In the genomic region with DNA sequence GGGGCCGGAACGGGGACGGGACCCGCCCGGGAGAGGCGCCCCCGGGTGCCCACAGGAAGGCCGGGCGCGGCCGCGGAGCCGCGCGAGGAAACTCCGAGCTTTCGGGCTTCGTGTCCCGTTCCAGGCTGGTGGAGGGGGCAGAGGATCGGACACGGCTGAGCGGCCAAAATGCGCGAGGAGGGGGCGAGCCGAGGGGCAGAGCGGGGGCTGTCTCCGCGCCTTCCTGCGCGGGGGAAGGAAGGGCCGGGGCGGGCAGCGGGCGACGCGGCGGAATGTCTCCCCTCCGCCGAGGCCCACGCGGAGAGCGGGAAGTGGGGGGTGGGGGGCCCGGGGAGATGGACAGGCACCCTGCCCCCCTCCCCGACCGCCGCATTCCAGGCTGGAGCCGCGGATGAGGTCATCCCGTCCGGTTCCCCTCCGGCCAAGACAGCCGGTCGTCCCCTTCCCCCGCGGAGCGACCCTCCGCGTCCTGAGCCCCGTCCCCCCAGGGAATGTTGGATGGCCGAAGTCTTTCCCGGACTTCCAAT, we compare ENCODE assay signal across 8 cellular contexts. TPM values are rescaled to one million over a fixed set of nuclear protein-coding genes. Genes with fewer than 3 reads are reported as not detected.
A peak's percentile ranks its signal among the peaks of the same experiment; 100 is the strongest.
DNase-seq lines count a peak whose midpoint lies in the region; ATAC-seq, FAIRE-seq and TF ChIP-seq lines count a peak whose summit lies in the region.

No MANE protein-coding gene starts in this region.

- peaks cover 82% of the 10 kb centered on the region for H3K27me3 Mint-ChIP-seq in activated naive CD8-positive, alpha-beta T cell treated with anti-CD3 and anti-CD28 coated beads for 36 hours

- TF ChIP-seq CTCF in hepatocyte (IDR thresholded peaks at IDR 0.05; ENCODE audit: poor library complexity) (no peak), gastrocnemius medialis (IDR thresholded peaks at IDR 0.05 in 4 of 5, conservative IDR thresholded peaks at IDR 0.05 in 1 of 5) (no peak)

- ATAC-seq in gastrocnemius medialis, result peak; percentile 4 to 12
- no peak for ATAC-seq in GM18867 (IDR thresholded peaks at IDR 0.05; ENCODE audit: unreplicated experiment)
- no peak for ATAC-seq in GM18858 (IDR thresholded peaks at IDR 0.05; ENCODE audit: unreplicated experiment)

- H3K9ac ChIP-seq in GM23248, result peak overlapping the region; percentile 95

- peak overlapping the region; percentile 91 for H3K4me2 ChIP-seq in GM23248 (ENCODE audit: unreplicated experiment)
- peak overlapping the region; percentile 97 for H3K4me2 ChIP-seq in hepatocyte

- no peaks in the 10 kb centered on the region for H3K9me3 Mint-ChIP-seq in activated naive CD8-positive, alpha-beta T cell treated with anti-CD3 and anti-CD28 coated beads for 36 hours

- H3K9me2 ChIP-seq in GM23248 (ENCODE audit: insufficient read depth) (no peaks in the 10 kb centered on the region), hepatocyte (replicated peaks; ENCODE audit: insufficient read depth) (no peaks in the 10 kb centered on the region)

- peak overlapping the region; percentile 90 for H3K4me3 ChIP-seq in GM23248
- H3K4me3 ChIP-seq in hepatocyte, result peak overlapping the region; percentile 99
- H3K4me3 ChIP-seq in gastrocnemius medialis, result peak overlapping the region; percentile 63 to 68 (median 66)

- peaks cover 58% of the 10 kb centered on the region for H3K79me2 ChIP-seq in GM23248 (ENCODE audit: insufficient read depth)
- H3K79me2 ChIP-seq in hepatocyte, result peaks cover 43% of the 10 kb centered on the region

- H3K27ac ChIP-seq in GM23248, result peak overlapping the region; percentile 94
- peak overlapping the region; percentile 100 for H3K27ac ChIP-seq in hepatocyte
- peak overlapping the region; percentile 83 to 91 (median 86) for H3K27ac ChIP-seq in gastrocnemius medialis

- H3K27ac Mint-ChIP-seq in activated naive CD8-positive, alpha-beta T cell treated with anti-CD3 and anti-CD28 coated beads for 36 hours, result no peak overlapping the region

- intact Hi-C loops in gastrocnemius medialis (cut with DNase I; ENCODE audit: low total_unique reads), result loop anchor here (2.0 kb wide), 1 partner anchor 14 kb away; no protein-coding TSS in a partner anchor

- 0 to 2% methylated on average over 13 to 50 of the region's 62 CpGs for WGBS in GM23248 (ENCODE audit: low coverage in 1 of 2, low lambda C conversion rate in 2 of 2, missing lambda C conversion rate in 2 of 2), 2 experiments
- WGBS in hepatocyte (ENCODE audit: low lambda C conversion rate, missing lambda C conversion rate), result 3% methylated on average over 19 of the region's 62 CpGs

- peaks cover 10% of the 10 kb centered on the region for H3K4me1 Mint-ChIP-seq in activated naive CD8-positive, alpha-beta T cell treated with anti-CD3 and anti-CD28 coated beads for 36 hours

- H4K20me1 ChIP-seq in GM23248 (ENCODE audit: insufficient read depth) (peaks cover 11% of the 10 kb centered on the region; the same call in 1 of the 2 replicates), hepatocyte (ENCODE audit: insufficient read depth, poor library complexity, severe bottlenecking) (peaks cover 25% of the 10 kb centered on the region)

- FAIRE-seq in GM12892 (lab: Jason Lieb, UNC), result no peak

- no peaks in the 10 kb centered on the region for H3K36me3 Mint-ChIP-seq in activated naive CD8-positive, alpha-beta T cell treated with anti-CD3 and anti-CD28 coated beads for 36 hours

- DNase-seq in GM23248 (peak; percentile 67), hepatocyte (ENCODE audit: low spot score) (peak; percentile 73), gastrocnemius medialis (no peak), GM12892 (ENCODE audit: insufficient read length) (no peak), NCI-H2196 (lab: John Stamatoyannopoulos, UW; ENCODE audit: unreplicated experiment) (no peak)
- no peak for DNase-seq in activated naive CD8-positive, alpha-beta T cell treated with anti-CD3 and anti-CD28 coated beads for 36 hours

- H3K9me3 ChIP-seq in GM23248 (ENCODE audit: low read depth) (no peaks in the 10 kb centered on the region), hepatocyte (ENCODE audit: low read depth) (no peaks in the 10 kb centered on the region), gastrocnemius medialis (no peaks in the 10 kb centered on the region)

- TF ChIP-seq POLR2A in gastrocnemius medialis (IDR thresholded peaks at IDR 0.05) (peak in 1 of 2 donors; percentile 47), GM12892 (IDR thresholded peaks at IDR 0.05; ENCODE audit: low read depth, low read length) (no peak)

- H3K36me3 ChIP-seq in GM23248 (ENCODE audit: low read depth) (peaks cover 2% of the 10 kb centered on the region; the same call in 1 of the 2 replicates), hepatocyte (replicated peaks; ENCODE audit: insufficient read depth, low read depth) (no peaks in the 10 kb centered on the region), gastrocnemius medialis (no peaks in the 10 kb centered on the region)

- peaks cover 35% of the 10 kb centered on the region for H3K4me1 ChIP-seq in GM23248 (ENCODE audit: insufficient read depth)
- peaks cover 49% of the 10 kb centered on the region for H3K4me1 ChIP-seq in hepatocyte (ENCODE audit: insufficient read depth)
- H3K4me1 ChIP-seq in gastrocnemius medialis, result peaks cover 19% of the 10 kb centered on the region in 2 donors

- in situ Hi-C loops in GM23248 (cut with MboI) (no loop called here), gastrocnemius medialis (cut with MboI; ENCODE audit: low sequenced_read_pairs in 4 of 4) (no loop called here)

- peaks cover 35% of the 10 kb centered on the region for H3F3A ChIP-seq in GM23248 (ENCODE audit: insufficient read depth)

- peak overlapping the region; percentile 57 for H3K4me3 Mint-ChIP-seq in activated naive CD8-positive, alpha-beta T cell treated with anti-CD3 and anti-CD28 coated beads for 36 hours

- H3K27me3 ChIP-seq in GM23248 (replicated peaks; ENCODE audit: insufficient read depth) (no peaks in the 10 kb centered on the region), hepatocyte (no peaks in the 10 kb centered on the region), gastrocnemius medialis (peaks cover 17 to 30% (median 23%) of the 10 kb centered on the region in 3 donors)

- H2AFZ ChIP-seq in GM23248 (0 out of 2 replicates have a peak overlapping the region, but pooled peaks have one; percentile 19), hepatocyte (peak overlapping the region; percentile 36)

RNA-seq across cellular contexts. Expression of a gene that starts 0.5 kb away (rescaled TPM):
- total RNA-seq in GM23248 (2014; rRNA removed; shearing (Covaris generic)), result 59.7 and 83.8 TPM in 2 replicates
- polyA plus RNA-seq in GM23248 (2016; fragmentation: Nextera tagmentation; extraction: Ambion mirVana) (122 and 130 TPM in 2 replicates), hepatocyte (146 and 149 TPM in 2 replicates)
- total RNA-seq in activated naive CD8-positive, alpha-beta T cell treated with anti-CD3 and anti-CD28 coated beads for 36 hours, result under 1 TPM; 0.25 to 0.32 TPM
- total RNA-seq in hepatocyte (31.4 and 34.6 TPM in 2 replicates), gastrocnemius medialis (1 to 10 TPM; 5.6 to 8.8 (median 6.8) TPM)
- not detected for polyA plus RNA-seq in GM12892 (2012; ENCODE audit: missing spikeins)

RNA-seq across cellular contexts. Expression of a gene that starts 19.1 kb away (rescaled TPM):
- not detected in 2 replicates for total RNA-seq in GM23248 (2014; rRNA removed; shearing (Covaris generic))
- 0.35 and 0.91 TPM in 2 replicates for polyA plus RNA-seq in GM23248 (2016; fragmentation: Nextera tagmentation; extraction: Ambion mirVana)
- not detected for total RNA-seq in activated naive CD8-positive, alpha-beta T cell treated with anti-CD3 and anti-CD28 coated beads for 36 hours
- 60.1 and 80.9 TPM in 2 replicates for total RNA-seq in hepatocyte
- 115 and 125 TPM in 2 replicates for polyA plus RNA-seq in hepatocyte
- not detected for total RNA-seq in gastrocnemius medialis
- polyA plus RNA-seq in GM12892 (2012; ENCODE audit: missing spikeins), result not detected

RNA-seq across cellular contexts. Expression of a gene that starts 41.5 kb away (rescaled TPM):
- 4.4 and 8.3 TPM in 2 replicates for total RNA-seq in GM23248 (2014; rRNA removed; shearing (Covaris generic))
- polyA plus RNA-seq in GM23248 (2016; fragmentation: Nextera tagmentation; extraction: Ambion mirVana), result 2.7 and 2.8 TPM in 2 replicates
- total RNA-seq in activated naive CD8-positive, alpha-beta T cell treated with anti-CD3 and anti-CD28 coated beads for 36 hours, result under 1 TPM; 0.06 to 0.14 TPM
- 19.1 and 23.4 TPM in 2 replicates for total RNA-seq in hepatocyte
- 28.7 and 31.2 TPM in 2 replicates for polyA plus RNA-seq in hepatocyte
- 1 to 10 TPM; 2.6 to 5.7 (median 4.4) TPM for total RNA-seq in gastrocnemius medialis
- polyA plus RNA-seq in GM12892 (2012; ENCODE audit: missing spikeins), result not detected

RNA-seq across cellular contexts. Expression of a gene that starts 47.9 kb away (rescaled TPM):
- total RNA-seq in GM23248 (2014; rRNA removed; shearing (Covaris generic)), result 29.7 and 36.9 TPM in 2 replicates
- polyA plus RNA-seq in GM23248 (2016; fragmentation: Nextera tagmentation; extraction: Ambion mirVana) (29.7 and 29.9 TPM in 2 replicates), hepatocyte (51.5 and 75.3 TPM in 2 replicates)
- 10 to 100 TPM; 56.3 to 61.9 TPM for total RNA-seq in activated naive CD8-positive, alpha-beta T cell treated with anti-CD3 and anti-CD28 coated beads for 36 hours
- total RNA-seq in hepatocyte (25.5 and 30.2 TPM in 2 replicates), gastrocnemius medialis (10 to 100 TPM; 39.0 to 48.8 (median 45.0) TPM)
- polyA plus RNA-seq in GM12892 (2012; ENCODE audit: missing spikeins), result 36.3 TPM

Comparison
In these comparisons a context has a peak if more than half of its experiments do, and no peak if none do; other contexts are left out.
1. DNase-seq: peak in GM23248 (single experiment) and hepatocyte (single experiment); none in activated naive CD8-positive, alpha-beta T cell treated with anti-CD3 and anti-CD28 coated beads for 36 hours (single experiment), gastrocnemius medialis (0 of 2), GM12892 (single experiment) and NCI-H2196 (single experiment).
2. ATAC-seq: peak in gastrocnemius medialis (2 of 2); none in GM18867 (single experiment) and GM18858 (single experiment).
3. RNA of a gene that starts 0.5 kb away (total RNA-seq): 59.7 to 83.8 TPM in GM23248, 31.4 to 34.6 TPM in hepatocyte and 5.6 to 8.8 TPM in gastrocnemius medialis; 0.25 to 0.32 TPM in activated naive CD8-positive, alpha-beta T cell treated with anti-CD3 and anti-CD28 coated beads for 36 hours; every median in the first group is over 4 times any median in the second.
4. RNA of a gene that starts 19.1 kb away (total RNA-seq): 60.1 to 80.9 TPM in hepatocyte; not detected in GM23248, not detected in activated naive CD8-positive, alpha-beta T cell treated with anti-CD3 and anti-CD28 coated beads for 36 hours and not detected in gastrocnemius medialis; every median in the first group is over 10 times any median in the second.
5. Peak in every context shown above with its lines, with median percentiles within 50 percentile points of each other: H3K27ac ChIP-seq and H3K4me3 ChIP-seq.